8 cellular contexts compared by ENCODE assay signal in genomic region chr10:73730153-73730906, GRCh38. TPM values are rescaled to one million over a fixed set of nuclear protein-coding genes. Genes with fewer than 3 reads are reported as not detected.
DNase-seq lines count a peak whose midpoint lies in the region; ATAC-seq and TF ChIP-seq lines count a peak whose summit lies in the region.

No MANE protein-coding gene starts in this region.

- no peaks in the 10 kb centered on the region for H3K9me3 Mint-ChIP-seq in activated CD4-positive, alpha-beta T cell treated with anti-CD3 and anti-CD28 coated beads for 36 hours (ENCODE audit: low read depth)
- H3K9me3 Mint-ChIP-seq in chondrocyte (ENCODE audit: low read depth): no peaks in the 10 kb centered on the region

- H3K4me1 Mint-ChIP-seq in activated CD4-positive, alpha-beta T cell treated with anti-CD3 and anti-CD28 coated beads for 36 hours: peaks cover 9% of the 10 kb centered on the region
- peaks cover 14% of the 10 kb centered on the region for H3K4me1 Mint-ChIP-seq in chondrocyte (ENCODE audit: low read depth)

- peak overlapping the region; percentile 95 for H3K4me3 ChIP-seq in AG10803 (ENCODE audit: low read length)

- intact Hi-C loops in activated CD4-positive, alpha-beta T cell treated with anti-CD3 and anti-CD28 coated beads for 36 hours (cut with DNase I, micrococcal nuclease): loop anchor here (1.0 to 5.0 kb wide), 10 partner anchors 14 to 634 kb away; partner anchors contain the start of genes DNAJC9 (in 2 of the 2), SEC24C (in 2 of the 2), ECD (in 1 of the 2) and FAM149B1 (in 1 of the 2)

- ATAC-seq in GM19035 (IDR thresholded peaks at IDR 0.05; ENCODE audit: unreplicated experiment) (peak; percentile 93), HG03342 (IDR thresholded peaks at IDR 0.05; ENCODE audit: unreplicated experiment) (peak; percentile 82)
- ATAC-seq in activated CD4-positive, alpha-beta T cell treated with anti-CD3 and anti-CD28 coated beads for 36 hours: peak; percentile 93

- H3K36me3 Mint-ChIP-seq in activated CD4-positive, alpha-beta T cell treated with anti-CD3 and anti-CD28 coated beads for 36 hours (ENCODE audit: low read depth): peaks cover 22% of the 10 kb centered on the region
- H3K36me3 Mint-ChIP-seq in chondrocyte (ENCODE audit: low read depth): peaks cover 14% of the 10 kb centered on the region

- CTCF ChIA-PET in activated CD4-positive, alpha-beta T cell treated with anti-CD3 and anti-CD28 coated beads for 36 hours (lab: Charles Lee): interaction anchor here (0.6 to 2.0 kb wide), 8 partner anchors 13 to 150 kb away, joined by 3 to 9 read pairs (median 4); partner anchors contain the start of gene CHCHD1

- H3K4me3 Mint-ChIP-seq in activated CD4-positive, alpha-beta T cell treated with anti-CD3 and anti-CD28 coated beads for 36 hours: peak overlapping the region; percentile 98
- H3K4me3 Mint-ChIP-seq in chondrocyte (ENCODE audit: unreplicated experiment): peak overlapping the region; percentile 99

- H3K27me3 Mint-ChIP-seq in activated CD4-positive, alpha-beta T cell treated with anti-CD3 and anti-CD28 coated beads for 36 hours: no peaks in the 10 kb centered on the region
- H3K27me3 Mint-ChIP-seq in chondrocyte (ENCODE audit: low read depth): no peaks in the 10 kb centered on the region

- POLR2A ChIA-PET in activated CD4-positive, alpha-beta T cell treated with anti-CD3 and anti-CD28 coated beads for 36 hours (lab: Charles Lee): interaction anchor here (0.5 to 2.6 kb wide), 10 partner anchors 13 to 749 kb away, joined by 3 to 28 read pairs (median 4); partner anchors contain the start of genes CHCHD1 and SEC24C

- TF ChIP-seq CTCF in AG10803 (conservative IDR thresholded peaks at IDR 0.05; ENCODE audit: low read length) (no peak), chondrocyte (IDR thresholded peaks at IDR 0.05) (no peak)

- H3K27ac Mint-ChIP-seq in activated CD4-positive, alpha-beta T cell treated with anti-CD3 and anti-CD28 coated beads for 36 hours: peak overlapping the region; percentile 97
- peak overlapping the region; percentile 99 for H3K27ac Mint-ChIP-seq in chondrocyte (ENCODE audit: unreplicated experiment)

- DNase-seq in AG10803 (ENCODE audit: low read depth) (peak; percentile 82), NCI-H460 (ENCODE audit: extremely low read depth, low read depth) (peak; percentile 88), chondrocyte (ENCODE audit: low spot score) (peak; percentile 97), kidney glomerular epithelial cell (lab: John Stamatoyannopoulos, UW) (peak; percentile 82)
- peak; percentile 95 for DNase-seq in activated CD4-positive, alpha-beta T cell treated with anti-CD3 and anti-CD28 coated beads for 36 hours
- peak; percentile 85 to 87 for DNase-seq in stimulated activated CD4-positive, alpha-beta T cell treated with anti-CD3 and anti-CD28 coated beads, Interleukin-15, amount 100 ng/mL, for 48 hours (ENCODE audit: low read depth in 2 of 2)

RNA-seq across cellular contexts. Expression of gene SEC24C, which starts 13.8 kb away (rescaled TPM):
- total RNA-seq in NCI-H460 (2014; rRNA removed; shearing (Covaris generic)): 66.4 and 69.0 TPM in 2 replicates
- 53.7 and 59.4 TPM in 2 replicates for polyA plus RNA-seq in NCI-H460 (2014; cell fraction: nucleus; rRNA removed)
- total RNA-seq in activated CD4-positive, alpha-beta T cell treated with anti-CD3 and anti-CD28 coated beads for 36 hours: 10 to 100 TPM; 84.6 to 88.2 TPM
- 54.0 to 69.1 TPM (median 55.6 TPM) in 3 replicates for total RNA-seq in chondrocyte

RNA-seq across cellular contexts. Expression of gene AGAP5, which starts 32.4 kb away (rescaled TPM):
- total RNA-seq in NCI-H460 (2014; rRNA removed; shearing (Covaris generic)): 5.2 TPM in 2 replicates
- polyA plus RNA-seq in NCI-H460 (2014; cell fraction: nucleus; rRNA removed): 22.7 and 31.4 TPM in 2 replicates
- total RNA-seq in activated CD4-positive, alpha-beta T cell treated with anti-CD3 and anti-CD28 coated beads for 36 hours: 10 to 100 TPM in 1 of 2 experiments, 1 to 10 TPM in 1; 7.1 to 10.3 TPM
- 2.9 to 5.2 TPM (median 3.9 TPM) in 3 replicates for total RNA-seq in chondrocyte

RNA-seq across cellular contexts. Expression of gene CHCHD1, which starts 51.5 kb away (rescaled TPM):
- total RNA-seq in NCI-H460 (2014; rRNA removed; shearing (Covaris generic)): 53.9 and 60.7 TPM in 2 replicates
- 18.1 and 36.9 TPM in 2 replicates for polyA plus RNA-seq in NCI-H460 (2014; cell fraction: nucleus; rRNA removed)
- 10 to 100 TPM; 12.7 to 37.1 TPM for total RNA-seq in activated CD4-positive, alpha-beta T cell treated with anti-CD3 and anti-CD28 coated beads for 36 hours
- total RNA-seq in chondrocyte: 14.8 to 27.5 TPM (median 17.4 TPM) in 3 replicates

RNA-seq across cellular contexts. Expression of gene ZSWIM8, which starts 55.1 kb away (rescaled TPM):
- total RNA-seq in NCI-H460 (2014; rRNA removed; shearing (Covaris generic)): 19.7 and 32.4 TPM in 2 replicates
- 47.9 and 63.8 TPM in 2 replicates for polyA plus RNA-seq in NCI-H460 (2014; cell fraction: nucleus; rRNA removed)
- 10 to 100 TPM; 40.1 to 67.3 TPM for total RNA-seq in activated CD4-positive, alpha-beta T cell treated with anti-CD3 and anti-CD28 coated beads for 36 hours
- total RNA-seq in chondrocyte: 102 to 124 TPM (median 117 TPM) in 3 replicates

Comparison
In these comparisons a context has a peak if more than half of its experiments do, and no peak if none do; other contexts are left out.
1. Peak in every context shown above with its lines: DNase-seq, ATAC-seq and H3K4me3 ChIP-seq.